Comparison of ENCODE assay signal across 31 cellular contexts in genomic region chr5:152466079-152466745, GRCh38.
"Had no signal": no experiment of that assay in that cellular context is flagged by ENCODE, and none has a peak within 500 bp of the region (broad histone marks: within the 10 kb centered on the region; RNA-seq: fewer than 3 reads in every experiment).

No MANE protein-coding gene starts in this region.

- H3K36me3 ChIP-seq: adrenal gland, Peyer's patch had no signal

- H3K9me3 ChIP-seq: adrenal gland, Peyer's patch had no signal

- DNase-seq: activated B cell treated with CpG ODN at 0.5 μM for 24 hours; activated CD4-positive, alpha-beta memory T cell treated with anti-CD3 and anti-CD28 coated beads for 36 hours; activated CD4-positive, alpha-beta T cell treated with anti-CD3 and anti-CD28 coated beads for 4 hours; activated CD4-positive, alpha-beta T cell treated with anti-CD3 and anti-CD28 coated beads, Interleukin-2, amount 50 U/mL, for 1 hour; activated CD4-positive, CD25-positive, alpha-beta regulatory T cell treated with anti-CD3 and anti-CD28 coated beads, Interleukin-2, amount 50 U/mL, for 72 hours; activated CD8-positive, alpha-beta memory T cell treated with anti-CD3 and anti-CD28 coated beads, Interleukin-2, amount 50 U/mL, for 4 hours; activated gamma-delta T cell treated with Interleukin-2 at 50 U/mL for 16 hours; activated naive CD4-positive, alpha-beta T cell treated with anti-CD3 and anti-CD28 coated beads for 36 hours; activated T-cell treated with anti-CD3 and anti-CD28 coated beads for 4 hours; activated T-cell treated with anti-CD3 and anti-CD28 coated beads, Interleukin-2, amount 50 U/mL, for 4 hours; adrenal gland; anterior cingulate cortex; IMR-90; NCI-H1105 treated with DMSO at 0.1 percent for 48 hours; NCI-H1436; NCI-H1694; NCI-H1930; NCI-H2081 treated with DMSO at 0.1 percent for 48 hours; NCI-H226; NCI-H446 treated with DMSO at 0.1 percent for 48 hours; NCI-H69; NCI-H82; Peyer's patch; RPMI8226; SW 1271; T-helper 1 cell; T-helper 2 cell; T-helper 9 cell had no signal

- H3K4me1 ChIP-seq: adrenal gland, Peyer's patch had no signal

- ATAC-seq: activated naive CD4-positive, alpha-beta T cell treated with anti-CD3 and anti-CD28 coated beads, Interleukin-2, amount 50 U/mL, for 72 hours; activated T-cell treated with anti-CD3 and anti-CD28 coated beads, Interleukin-2, amount 50 U/mL, for 4 hours; K562 had no signal

- H3K27ac ChIP-seq: adrenal gland, Peyer's patch, VCaP had no signal

- H3K4me3 ChIP-seq: adrenal gland, K562, Peyer's patch had no signal

- H3K27me3 ChIP-seq: adrenal gland, Peyer's patch had no signal
